In genomic region chr3:13325892-13326443, GRCh38 we compare ENCODE assay signal across 19 cellular contexts.
DNase-seq lines count a peak whose midpoint lies in the region; ATAC-seq and TF ChIP-seq lines count a peak whose summit lies in the region.
"Had no signal": no experiment of that assay in that cellular context is flagged by ENCODE, and none has a peak within 500 bp of the region (broad histone marks: within the 10 kb centered on the region; RNA-seq: fewer than 3 reads in every experiment).

No MANE protein-coding gene starts in this region.

- POLR2A ChIA-PET in RWPE1 (lab: Yijun Ruan, JAX; ENCODE audit: low non-redundant PET): no interaction called here

- H3K9me3 Mint-ChIP-seq in activated naive CD4-positive, alpha-beta T cell treated with anti-CD3 and anti-CD28 coated beads for 36 hours: no peaks in the 10 kb centered on the region
- H3K9me3 Mint-ChIP-seq in activated naive CD4-positive, alpha-beta T cell treated with anti-CD3 and anti-CD28 coated beads, Interleukin-2, amount 50 U/mL, for 72 hours: no peaks in the 10 kb centered on the region
- no peaks in the 10 kb centered on the region for H3K9me3 Mint-ChIP-seq in stimulated activated naive B cell treated with anti-CD40 and anti-IgM and Interleukin-4, amounts not matched to agents 10 μg/mL and 1 μg/mL and 100 μg/mL, for 72 hours
- H3K9me3 Mint-ChIP-seq: activated naive CD8-positive, alpha-beta T cell treated with anti-CD3 and anti-CD28 coated beads, Interleukin-2, amount 10 ng/mL, durations not matched to agents 7 days and 5 days; naive B cell; stimulated activated naive CD8-positive, alpha-beta T cell treated with anti-CD3 and anti-CD28 coated beads, Interleukin-15, amount 100 ng/mL, for 72 hours; T-cell; type B pancreatic cell had no signal

- CTCF ChIA-PET in activated naive CD4-positive, alpha-beta T cell treated with anti-CD3 and anti-CD28 coated beads for 36 hours (lab: Charles Lee): no interaction called here
- CTCF ChIA-PET in RWPE1 (lab: Yijun Ruan, JAX): interaction anchor here (0.6 kb wide), 1 partner anchor 80 kb away, joined by 3 read pairs; no protein-coding TSS in a partner anchor

- no peak overlapping the region for H3K27ac ChIP-seq in RWPE1
- H3K27ac ChIP-seq: brain microvascular endothelial cell, parathyroid adenoma had no signal

- intact Hi-C loops in activated naive CD4-positive, alpha-beta T cell treated with anti-CD3 and anti-CD28 coated beads for 36 hours (cut with micrococcal nuclease): no loop called here

- H3K27me3 Mint-ChIP-seq in activated naive CD4-positive, alpha-beta T cell treated with anti-CD3 and anti-CD28 coated beads for 36 hours (ENCODE audit: low read depth): no peaks in the 10 kb centered on the region
- H3K27me3 Mint-ChIP-seq in stimulated activated naive B cell treated with anti-CD40 and anti-IgM and Interleukin-4, amounts not matched to agents 10 μg/mL and 1 μg/mL and 100 μg/mL, for 72 hours: no peaks in the 10 kb centered on the region
- H3K27me3 Mint-ChIP-seq: activated naive CD8-positive, alpha-beta T cell treated with anti-CD3 and anti-CD28 coated beads, Interleukin-2, amount 10 ng/mL, durations not matched to agents 7 days and 5 days; B cell; naive B cell; stimulated activated naive CD8-positive, alpha-beta T cell treated with anti-CD3 and anti-CD28 coated beads, Interleukin-15, amount 100 ng/mL, for 72 hours; T-cell; type B pancreatic cell had no signal

- peak in 1 of 2 donors; percentile 2 for ATAC-seq in activated naive CD4-positive, alpha-beta T cell treated with anti-CD3 and anti-CD28 coated beads, Interleukin-2, amount 50 U/mL, for 72 hours
- no peak for ATAC-seq in stimulated activated naive B cell treated with anti-CD40 and anti-IgM and Interleukin-4, amounts not matched to agents 10 μg/mL and 1 μg/mL and 100 μg/mL, for 72 hours (replicated peaks)
- ATAC-seq: stimulated activated naive CD8-positive, alpha-beta T cell treated with anti-CD3 and anti-CD28 coated beads, Interleukin-15, amount 100 ng/mL, for 72 hours; T-cell had no signal

- H3K27ac Mint-ChIP-seq in activated naive CD4-positive, alpha-beta T cell treated with anti-CD3 and anti-CD28 coated beads for 36 hours: peak overlapping the region; percentile 30
- peak overlapping the region; percentile 54 to 75 for H3K27ac Mint-ChIP-seq in activated naive CD4-positive, alpha-beta T cell treated with anti-CD3 and anti-CD28 coated beads, Interleukin-2, amount 50 U/mL, for 72 hours
- peak overlapping the region; percentile 81 for H3K27ac Mint-ChIP-seq in stimulated activated naive B cell treated with anti-CD40 and anti-IgM and Interleukin-4, amounts not matched to agents 10 μg/mL and 1 μg/mL and 100 μg/mL, for 72 hours
- H3K27ac Mint-ChIP-seq: activated naive CD8-positive, alpha-beta T cell treated with anti-CD3 and anti-CD28 coated beads, Interleukin-2, amount 10 ng/mL, durations not matched to agents 7 days and 5 days; B cell; type B pancreatic cell had no signal

- no peak overlapping the region for H3K4me3 Mint-ChIP-seq in activated naive CD4-positive, alpha-beta T cell treated with anti-CD3 and anti-CD28 coated beads for 36 hours
- no peak overlapping the region for H3K4me3 Mint-ChIP-seq in stimulated activated naive B cell treated with anti-CD40 and anti-IgM and Interleukin-4, amounts not matched to agents 10 μg/mL and 1 μg/mL and 100 μg/mL, for 72 hours
- H3K4me3 Mint-ChIP-seq: activated naive CD8-positive, alpha-beta T cell treated with anti-CD3 and anti-CD28 coated beads, Interleukin-2, amount 10 ng/mL, durations not matched to agents 7 days and 5 days; B cell; naive B cell; stimulated activated naive CD8-positive, alpha-beta T cell treated with anti-CD3 and anti-CD28 coated beads, Interleukin-15, amount 100 ng/mL, for 72 hours; T-cell; type B pancreatic cell had no signal

- no peak for TF ChIP-seq CTCF in RWPE1 (conservative IDR thresholded peaks at IDR 0.05; ENCODE audit: low read depth)

- DNase-seq in activated naive CD4-positive, alpha-beta T cell treated with anti-CD3 and anti-CD28 coated beads for 36 hours: no peak
- no peak for DNase-seq in activated naive CD4-positive, alpha-beta T cell treated with anti-CD3 and anti-CD28 coated beads, Interleukin-2, amount 50 U/mL, for 16 hours
- DNase-seq in NCI-H748 treated with DMSO at 0.1 percent for 48 hours (lab: John Stamatoyannopoulos, UW): peak; percentile 64
- no peak for DNase-seq in activated naive CD4-positive, alpha-beta T cell treated with anti-CD3 and anti-CD28 coated beads, Interleukin-2, amount 50 U/mL, for 72 hours (ENCODE audit: low spot score in 2 of 2)
- DNase-seq in stimulated activated naive B cell treated with anti-CD40 and anti-IgM and Interleukin-4, amounts not matched to agents 10 μg/mL and 1 μg/mL and 100 μg/mL, for 72 hours: no peak
- no peak for DNase-seq in LoVo (ENCODE audit: low spot score)
- DNase-seq in NCI-H1436 treated with DMSO at 0.1 percent for 48 hours (lab: John Stamatoyannopoulos, UW): no peak
- no peak for DNase-seq in RWPE1 (ENCODE audit: low spot score)
- DNase-seq: activated naive CD8-positive, alpha-beta T cell treated with anti-CD3 and anti-CD28 coated beads, Interleukin-2, amount 10 ng/mL, durations not matched to agents 7 days and 5 days; brain microvascular endothelial cell; Kasumi-1; naive B cell; NCI-H1105 treated with DMSO at 0.1 percent for 48 hours; stimulated activated CD4-positive, alpha-beta T cell treated with anti-CD3 and anti-CD28 coated beads, Interleukin-2, amount 100 ng/mL, for 24 hours; stimulated activated naive CD8-positive, alpha-beta T cell treated with anti-CD3 and anti-CD28 coated beads, Interleukin-15, amount 100 ng/mL, for 72 hours; T-cell had no signal

- no peaks in the 10 kb centered on the region for H3K4me1 Mint-ChIP-seq in activated naive CD4-positive, alpha-beta T cell treated with anti-CD3 and anti-CD28 coated beads for 36 hours (ENCODE audit: low read depth)
- H3K4me1 Mint-ChIP-seq in stimulated activated naive B cell treated with anti-CD40 and anti-IgM and Interleukin-4, amounts not matched to agents 10 μg/mL and 1 μg/mL and 100 μg/mL, for 72 hours: no peaks in the 10 kb centered on the region
- H3K4me1 Mint-ChIP-seq: stimulated activated naive CD8-positive, alpha-beta T cell treated with anti-CD3 and anti-CD28 coated beads, Interleukin-15, amount 100 ng/mL, for 72 hours; T-cell had no signal

- H3K36me3 Mint-ChIP-seq in activated naive CD4-positive, alpha-beta T cell treated with anti-CD3 and anti-CD28 coated beads for 36 hours (ENCODE audit: low read depth): peaks cover 45% of the 10 kb centered on the region
- peaks cover 15% of the 10 kb centered on the region in 2 donors for H3K36me3 Mint-ChIP-seq in activated naive CD4-positive, alpha-beta T cell treated with anti-CD3 and anti-CD28 coated beads, Interleukin-2, amount 50 U/mL, for 72 hours
- peaks cover 70 to 79% of the 10 kb centered on the region in 2 donors for H3K36me3 Mint-ChIP-seq in stimulated activated naive B cell treated with anti-CD40 and anti-IgM and Interleukin-4, amounts not matched to agents 10 μg/mL and 1 μg/mL and 100 μg/mL, for 72 hours
- H3K36me3 Mint-ChIP-seq: type B pancreatic cell had no signal

Comparison
In these comparisons a context has a peak if more than half of its experiments do, and no peak if none do; other contexts are left out.
1. H3K27ac Mint-ChIP-seq: peak in every context shown above with its lines; median percentile 81 in stimulated activated naive B cell treated with anti-CD40 and anti-IgM and Interleukin-4, amounts not matched to agents 10 μg/mL and 1 μg/mL and 100 μg/mL, for 72 hours; 64 in activated naive CD4-positive, alpha-beta T cell treated with anti-CD3 and anti-CD28 coated beads, Interleukin-2, amount 50 U/mL, for 72 hours; 30 in activated naive CD4-positive, alpha-beta T cell treated with anti-CD3 and anti-CD28 coated beads for 36 hours.